ENCODE assay signal across 31 cellular contexts in genomic region chr22:41315586-41315985, GRCh38.
"Had no signal": no experiment of that assay in that cellular context is flagged by ENCODE, and none has a peak within 500 bp of the region (broad histone marks: within the 10 kb centered on the region; RNA-seq: fewer than 3 reads in every experiment).

No MANE protein-coding gene starts in this region.

- H3K9me3 Mint-ChIP-seq: activated CD4-positive, alpha-beta memory T cell treated with anti-CD3 and anti-CD28 coated beads for 36 hours; activated naive CD4-positive, alpha-beta T cell treated with anti-CD3 and anti-CD28 coated beads for 36 hours; activated naive CD4-positive, alpha-beta T cell treated with anti-CD3 and anti-CD28 coated beads, Interleukin-2, amount 50 U/mL, for 72 hours; activated T-cell treated with anti-CD3 and anti-CD28 coated beads, Interleukin-2, amount 50 U/mL, for 4 hours; activated T-helper 1 cell treated with anti-CD3 and anti-CD28 coated beads, Interleukin-12 subunit alpha, Interleukin-12 subunit beta, Interleukin-2, Interleukin-4 antibody, amounts not matched to agents 30 ng/mL and 10 ng/mL and 1 ng/mL, durations not matched to agents 14 hours and 24 hours and 36 hours had no signal

- H3K4me1 ChIP-seq: adrenal gland, body of pancreas, breast epithelium had no signal

- H3K36me3 ChIP-seq: breast epithelium had no signal

- H3K4me3 ChIP-seq: adrenal gland, body of pancreas, breast epithelium, MG63 had no signal

- H3K36me3 Mint-ChIP-seq: activated CD4-positive, alpha-beta memory T cell treated with anti-CD3 and anti-CD28 coated beads for 36 hours; activated naive CD4-positive, alpha-beta T cell treated with anti-CD3 and anti-CD28 coated beads, Interleukin-2, amount 50 U/mL, for 72 hours had no signal

- H3K27ac ChIP-seq: adrenal gland, body of pancreas, breast epithelium had no signal

- H3K27ac Mint-ChIP-seq: activated CD4-positive, alpha-beta memory T cell treated with anti-CD3 and anti-CD28 coated beads for 36 hours; activated naive CD4-positive, alpha-beta T cell treated with anti-CD3 and anti-CD28 coated beads for 36 hours; activated naive CD4-positive, alpha-beta T cell treated with anti-CD3 and anti-CD28 coated beads, Interleukin-2, amount 50 U/mL, for 72 hours; activated T-helper 1 cell treated with anti-CD3 and anti-CD28 coated beads, Interleukin-12 subunit alpha, Interleukin-12 subunit beta, Interleukin-2, Interleukin-4 antibody, amounts not matched to agents 30 ng/mL and 10 ng/mL and 1 ng/mL, durations not matched to agents 14 hours and 24 hours and 36 hours had no signal

- FAIRE-seq: astrocyte had no signal

- H3K4me3 Mint-ChIP-seq: activated CD4-positive, alpha-beta memory T cell treated with anti-CD3 and anti-CD28 coated beads for 36 hours; activated naive CD4-positive, alpha-beta T cell treated with anti-CD3 and anti-CD28 coated beads for 36 hours; activated T-cell treated with anti-CD3 and anti-CD28 coated beads, Interleukin-2, amount 50 U/mL, for 4 hours; activated T-helper 1 cell treated with anti-CD3 and anti-CD28 coated beads, Interleukin-12 subunit alpha, Interleukin-12 subunit beta, Interleukin-2, Interleukin-4 antibody, amounts not matched to agents 30 ng/mL and 10 ng/mL and 1 ng/mL, durations not matched to agents 14 hours and 24 hours and 36 hours had no signal

- DNase-seq: activated CD4-positive, alpha-beta memory T cell treated with anti-CD3 and anti-CD28 coated beads for 36 hours; activated CD4-positive, alpha-beta T cell treated with anti-CD3 and anti-CD28 coated beads, Interleukin-2, amount 50 U/mL, for 1 hour; activated CD8-positive, alpha-beta memory T cell treated with anti-CD3 and anti-CD28 coated beads, Interleukin-2, amount 50 U/mL, for 4 hours; activated gamma-delta T cell treated with Interleukin-2 at 50 U/mL for 16 hours; activated naive CD4-positive, alpha-beta T cell treated with anti-CD3 and anti-CD28 coated beads for 36 hours; activated T-cell treated with anti-CD3 and anti-CD28 coated beads for 4 hours; activated T-cell treated with anti-CD3 and anti-CD28 coated beads, Interleukin-2, amount 50 U/mL, for 4 hours; adrenal gland; body of pancreas; Karpas-422; MG63; NCI-H1048; NCI-H1105 treated with DMSO at 0.1 percent for 48 hours; NCI-H1436; NCI-H1694; NCI-H1930; NCI-H2081 treated with DMSO at 0.1 percent for 48 hours; NCI-H226; NCI-H446 treated with DMSO at 0.1 percent for 48 hours; NCI-H524; NCI-H69; NK-92 treated with Interleukin-12 subunit alpha and Interleukin-12 subunit beta, amount 100 ng/mL, for 24 hours; PC-3; Right ventricle myocardium superior; SW 1271; T-helper 1 cell; T1000 had no signal

- H3K9me3 ChIP-seq: adrenal gland, body of pancreas, breast epithelium, MG63 had no signal

- ATAC-seq: activated naive CD4-positive, alpha-beta T cell treated with anti-CD3 and anti-CD28 coated beads, Interleukin-2, amount 50 U/mL, for 72 hours; activated T-cell treated with anti-CD3 and anti-CD28 coated beads, Interleukin-2, amount 50 U/mL, for 4 hours; body of pancreas; PC-3 had no signal

- H3K27me3 ChIP-seq: adrenal gland, body of pancreas, breast epithelium, MG63 had no signal

- H3K27me3 Mint-ChIP-seq: activated CD4-positive, alpha-beta memory T cell treated with anti-CD3 and anti-CD28 coated beads for 36 hours had no signal
